Comparison of ENCODE assay signal across 1 cellular context in the genomic region with DNA sequence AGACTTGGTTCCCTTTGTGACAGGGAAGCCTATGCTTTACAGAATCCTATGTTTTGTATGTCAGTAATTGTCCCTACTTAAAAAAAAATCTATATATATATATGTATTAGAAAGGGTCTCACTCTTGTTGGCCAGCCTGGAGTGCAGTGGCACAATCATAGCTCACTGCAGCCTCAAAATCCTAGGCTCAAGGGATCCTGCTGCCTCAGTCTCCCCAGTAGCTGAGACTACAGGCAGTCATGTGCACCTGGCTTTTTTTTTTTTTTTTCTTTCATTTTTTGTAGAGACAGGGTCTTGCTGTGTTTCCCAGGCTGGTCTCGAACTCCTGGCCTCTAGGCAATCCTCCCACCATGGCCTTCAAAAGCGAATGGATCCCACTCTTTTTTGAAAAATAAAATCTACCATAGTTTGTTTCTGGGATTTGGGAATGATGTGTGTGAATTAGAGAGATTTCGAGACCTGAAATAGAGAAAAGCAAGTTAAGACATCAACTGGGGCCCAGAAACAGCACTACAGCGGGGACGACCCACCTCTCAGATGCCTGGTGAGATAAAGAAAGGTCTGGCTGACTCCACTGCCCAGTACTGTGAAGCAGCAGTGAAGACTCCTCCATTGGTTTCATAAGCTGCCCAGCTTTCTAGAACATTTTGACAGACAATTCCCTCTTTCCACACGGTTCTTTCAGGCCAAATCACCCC.
TF ChIP-seq lines count a peak whose summit lies in the region.

No MANE protein-coding gene starts in this region.

TF ChIP-seq in IMR-90, 13 proteins besides CTCF, POLR2A, EP300 and RAD21:
- TF ChIP-seq, protein P1, sequence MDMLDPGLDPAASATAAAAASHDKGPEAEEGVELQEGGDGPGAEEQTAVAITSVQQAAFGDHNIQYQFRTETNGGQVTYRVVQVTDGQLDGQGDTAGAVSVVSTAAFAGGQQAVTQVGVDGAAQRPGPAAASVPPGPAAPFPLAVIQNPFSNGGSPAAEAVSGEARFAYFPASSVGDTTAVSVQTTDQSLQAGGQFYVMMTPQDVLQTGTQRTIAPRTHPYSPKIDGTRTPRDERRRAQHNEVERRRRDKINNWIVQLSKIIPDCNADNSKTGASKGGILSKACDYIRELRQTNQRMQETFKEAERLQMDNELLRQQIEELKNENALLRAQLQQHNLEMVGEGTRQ (IDR thresholded peaks at IDR 0.05; ENCODE audit: low read depth, low read length): no peak
- no peak for TF ChIP-seq CHD1 (IDR thresholded peaks at IDR 0.05; ENCODE audit: low read depth, low read length)
- TF ChIP-seq MAZ (IDR thresholded peaks at IDR 0.05; ENCODE audit: borderline replicate concordance, low read depth, low read length): no peak
- TF ChIP-seq FOS (IDR thresholded peaks at IDR 0.05; ENCODE audit: low read depth, low read length): no peak
- TF ChIP-seq, protein P2, sequence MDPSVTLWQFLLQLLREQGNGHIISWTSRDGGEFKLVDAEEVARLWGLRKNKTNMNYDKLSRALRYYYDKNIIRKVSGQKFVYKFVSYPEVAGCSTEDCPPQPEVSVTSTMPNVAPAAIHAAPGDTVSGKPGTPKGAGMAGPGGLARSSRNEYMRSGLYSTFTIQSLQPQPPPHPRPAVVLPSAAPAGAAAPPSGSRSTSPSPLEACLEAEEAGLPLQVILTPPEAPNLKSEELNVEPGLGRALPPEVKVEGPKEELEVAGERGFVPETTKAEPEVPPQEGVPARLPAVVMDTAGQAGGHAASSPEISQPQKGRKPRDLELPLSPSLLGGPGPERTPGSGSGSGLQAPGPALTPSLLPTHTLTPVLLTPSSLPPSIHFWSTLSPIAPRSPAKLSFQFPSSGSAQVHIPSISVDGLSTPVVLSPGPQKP (IDR thresholded peaks at IDR 0.05; ENCODE audit: borderline replicate concordance, low read depth, low read length): no peak
- TF ChIP-seq CEBPB (IDR thresholded peaks at IDR 0.05; ENCODE audit: low read depth, low read length): no peak
- no peak for TF ChIP-seq NFE2L2 (IDR thresholded peaks at IDR 0.05; ENCODE audit: low read depth, low read length)
- no peak for TF ChIP-seq SMC3 (IDR thresholded peaks at IDR 0.05; ENCODE audit: low read depth, low read length)
- TF ChIP-seq MXI1 (IDR thresholded peaks at IDR 0.05; ENCODE audit: borderline replicate concordance, low read depth, low read length): no peak
- no peak for TF ChIP-seq MAFK (IDR thresholded peaks at IDR 0.05; ENCODE audit: low read depth, low read length)
- no peak for TF ChIP-seq BHLHE40 (IDR thresholded peaks at IDR 0.05; ENCODE audit: low read depth, low read length)
- no peak for TF ChIP-seq RCOR1 (IDR thresholded peaks at IDR 0.05; ENCODE audit: insufficient replicate concordance, low read length)
- no peak for TF ChIP-seq RFX5 (IDR thresholded peaks at IDR 0.05; ENCODE audit: low read depth, low read length)
